ENCODE assay signal across 8 cellular contexts in genomic region chr4:76950052-76950845, GRCh38. TPM values are rescaled to one million over a fixed set of nuclear protein-coding genes. Genes with fewer than 3 reads are reported as not detected.
DNase-seq lines count a peak whose midpoint lies in the region; ATAC-seq and TF ChIP-seq lines count a peak whose summit lies in the region.

No MANE protein-coding gene starts in this region.

- POLR2A ChIA-PET in PC-9 (lab: Charles Lee; ENCODE audit: unreplicated experiment) = interaction anchor here (0.6 kb wide), 1 partner anchor 40 kb away, joined by 6 read pairs; no protein-coding TSS in a partner anchor

- peak; percentile 25 for ATAC-seq in HG02943 (IDR thresholded peaks at IDR 0.05; ENCODE audit: low read depth, unreplicated experiment)
- ATAC-seq in thoracic aorta (ENCODE audit: insufficient number of reproducible peaks, low FRiP score, low read depth) = peak; percentile 17

- intact Hi-C loops in PC-9 (cut with micrococcal nuclease; ENCODE audit: unreplicated experiment) = loop anchor here (5.0 kb wide), 3 partner anchors 57 to 207 kb away; partner anchors contain the start of gene CCNG2

- DNase-seq in SHP77 (lab: John Stamatoyannopoulos, UW) = peak; percentile 28 to 42
- DNase-seq in SHP77 treated with DMSO at 0.1 percent for 48 hours (lab: John Stamatoyannopoulos, UW) = no peak
- peak in 1 of 2 experiments; percentile 29 for DNase-seq in PC-9
- DNase-seq in activated T-helper 9 cell treated with anti-CD3 and anti-CD28 coated beads, Interleukin-2, amount 50 U/mL, for 16 hours (ENCODE audit: low read depth) = peak; percentile 44
- DNase-seq in fibroblast of villous mesenchyme (ENCODE audit: low read depth) = peak; percentile 66
- no peak for DNase-seq in thoracic aorta (ENCODE audit: low spot score)

- H3K36me3 ChIP-seq in PC-9 (ENCODE audit: low read depth) (no peaks in the 10 kb centered on the region), neural cell (ENCODE audit: insufficient read depth, low read length) (no peaks in the 10 kb centered on the region), thoracic aorta (no peaks in the 10 kb centered on the region)

- TF ChIP-seq RAD21 in neural cell (conservative IDR thresholded peaks at IDR 0.05) = no peak

- H3K9me3 ChIP-seq in PC-9 (ENCODE audit: insufficient read depth, low read depth) (no peaks in the 10 kb centered on the region), neural cell (ENCODE audit: low read length) (no peaks in the 10 kb centered on the region), thoracic aorta (no peaks in the 10 kb centered on the region)

- BruUV-seq in PC-9 (replicated peaks; lab: Mats Ljungman, UMichigan) = no TSS peak

- H3K9me2 ChIP-seq in PC-9 (ENCODE audit: insufficient read depth) = no peaks in the 10 kb centered on the region
- no peaks in the 10 kb centered on the region for H3K9me2 ChIP-seq in neural cell (ENCODE audit: insufficient read depth, low read length)

- peak overlapping the region; percentile 91 for H3K9ac ChIP-seq in neural cell (ENCODE audit: low read length)

- no peaks in the 10 kb centered on the region for H3K27me3 ChIP-seq in PC-9 (ENCODE audit: insufficient read depth, low read depth)
- no peaks in the 10 kb centered on the region for H3K27me3 ChIP-seq in neural cell (ENCODE audit: insufficient read depth, low read depth, low read length)
- H3K27me3 ChIP-seq in thoracic aorta (replicated peaks; ENCODE audit: insufficient read depth) = no peaks in the 10 kb centered on the region

- H3K4me3 ChIP-seq in PC-9 (peak overlapping the region; percentile 70), fibroblast of villous mesenchyme (ENCODE audit: low read depth, low read length) (peak overlapping the region; percentile 87), neural cell (ENCODE audit: low read length) (peak overlapping the region; percentile 96), thoracic aorta (peak overlapping the region; percentile 80)

- CTCF ChIA-PET in PC-9 (lab: Charles Lee) = interaction anchor here (0.6 kb wide), 1 partner anchor 353 kb away, joined by 3 read pairs; no protein-coding TSS in a partner anchor

- H3K27ac ChIP-seq in PC-9 (peak overlapping the region; percentile 23; the same call in 1 of the 2 replicates), neural cell (ENCODE audit: low read length) (peak overlapping the region; percentile 88), thoracic aorta (peak overlapping the region; percentile 92 to 95)

- no peaks in the 10 kb centered on the region for H4K20me1 ChIP-seq in PC-9 (ENCODE audit: insufficient read depth)
- no peaks in the 10 kb centered on the region for H4K20me1 ChIP-seq in neural cell (ENCODE audit: insufficient read depth)

- H3K79me2 ChIP-seq in PC-9 (ENCODE audit: low read depth) = peaks cover 56% of the 10 kb centered on the region
- H3K79me2 ChIP-seq in neural cell (replicated peaks; ENCODE audit: insufficient read depth, low read length) = peaks cover 52% of the 10 kb centered on the region

- H2AFZ ChIP-seq in PC-9 (peak overlapping the region; percentile 95), neural cell (ENCODE audit: low read depth, low read length) (peak overlapping the region; percentile 74)

- H3K4me1 ChIP-seq in PC-9 (replicated peaks; ENCODE audit: insufficient read depth) (peaks cover 14% of the 10 kb centered on the region; the same call in 1 of the 2 replicates), thoracic aorta (ENCODE audit: control insufficient read depth in 1 of 2, low read depth in 2 of 2) (peaks cover 10 to 46% of the 10 kb centered on the region in 2 donors)

- TF ChIP-seq CTCF in PC-9 (conservative IDR thresholded peaks at IDR 0.05) (no peak), fibroblast of villous mesenchyme (IDR thresholded peaks at IDR 0.05; ENCODE audit: insufficient read depth, low read depth, low read length) (no peak), neural cell (IDR thresholded peaks at IDR 0.05; ENCODE audit: poor library complexity, severe bottlenecking) (peak; percentile 37), thoracic aorta (IDR thresholded peaks at IDR 0.05) (no peak)

- H3F3A ChIP-seq in PC-9 (ENCODE audit: insufficient read depth, low read depth) (no peaks in the 10 kb centered on the region; the same call in 1 of the 2 replicates), neural cell (ENCODE audit: insufficient read depth, low read length, poor library complexity, severe bottlenecking) (peaks cover 3% of the 10 kb centered on the region)

- TF ChIP-seq EP300 in neural cell (conservative IDR thresholded peaks at IDR 0.05; ENCODE audit: poor library complexity, severe bottlenecking) = no peak

- H3K4me2 ChIP-seq in PC-9 = peak overlapping the region; percentile 85
- peak overlapping the region; percentile 65 for H3K4me2 ChIP-seq in neural cell (ENCODE audit: low read length)

TF ChIP-seq in neural cell, 6 proteins besides CTCF, POLR2A, EP300 and RAD21:
- TF ChIP-seq TAF1 (IDR thresholded peaks at IDR 0.05; ENCODE audit: low read depth) (no peak), MXI1 (conservative IDR thresholded peaks at IDR 0.05; ENCODE audit: poor library complexity, severe bottlenecking) (peak; percentile 55), SMC3 (conservative IDR thresholded peaks at IDR 0.05; ENCODE audit: poor library complexity) (peak; percentile 36)

RNA-seq across cellular contexts. Expression of gene SEPTIN11, which starts 0.7 kb away (rescaled TPM):
- total RNA-seq in PC-9 (2021) (38.8 and 48.1 TPM in 2 replicates), fibroblast of villous mesenchyme (439 and 632 TPM in 2 replicates), thoracic aorta (100 to 1,000 TPM; 142 to 156 TPM)
- 61.3 and 110 TPM in 2 replicates for polyA plus RNA-seq in neural cell
- 131 and 186 TPM in 2 replicates for polyA minus RNA-seq in neural cell

RNA-seq across cellular contexts. Expression of gene SOWAHB, which starts 52.3 kb away (rescaled TPM):
- total RNA-seq in PC-9 (2021) (6.2 and 7.7 TPM in 2 replicates), fibroblast of villous mesenchyme (under 0.01 and 0.32 TPM in 2 replicates), thoracic aorta (under 1 TPM in 1 of 2 donors, not detected in 1; 0.27 TPM)
- polyA plus RNA-seq in neural cell = not detected in 2 replicates
- polyA minus RNA-seq in neural cell = 0.24 and 0.46 TPM in 2 replicates

Comparison
In these comparisons a context has a peak if more than half of its experiments do, and no peak if none do; other contexts are left out.
1. DNase-seq: peak in SHP77 (2 of 2), activated T-helper 9 cell treated with anti-CD3 and anti-CD28 coated beads, Interleukin-2, amount 50 U/mL, for 16 hours (single experiment) and fibroblast of villous mesenchyme (single experiment); none in SHP77 treated with DMSO at 0.1 percent for 48 hours (single experiment) and thoracic aorta (single experiment).
2. H3K27ac ChIP-seq: peak in every context shown above with its lines; median percentile 94 in thoracic aorta; 88 in neural cell; 23 in PC-9.
3. Peak in every context shown above with its lines, with median percentiles within 50 percentile points of each other: H3K4me3 ChIP-seq.